Comparison of ENCODE assay signal across 8 cellular contexts in the genomic region with DNA sequence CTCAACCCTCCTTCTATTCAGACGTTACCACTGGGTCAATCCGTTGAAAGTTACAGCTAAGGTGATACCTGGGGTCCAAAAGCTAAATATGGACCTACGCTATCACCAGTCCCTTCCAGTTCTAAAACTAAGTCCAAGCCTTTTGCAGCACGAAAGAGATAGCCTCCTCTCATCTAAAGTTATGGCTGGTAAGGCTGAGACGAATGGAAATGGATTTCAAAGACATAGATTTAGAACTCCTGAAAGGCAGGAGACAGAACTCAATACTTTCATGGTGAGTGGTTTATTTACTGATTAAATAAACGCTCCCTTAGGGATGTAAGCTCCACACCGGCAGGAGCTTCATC. TPM values are rescaled to one million over a fixed set of nuclear protein-coding genes. Genes with fewer than 3 reads are reported as not detected.
A peak's percentile ranks its signal among the peaks of the same experiment; 100 is the strongest.
DNase-seq lines count a peak whose midpoint lies in the region; ATAC-seq and TF ChIP-seq lines count a peak whose summit lies in the region.

No MANE protein-coding gene starts in this region.

- peaks cover 8% of the 10 kb centered on the region for H3K36me3 Mint-ChIP-seq in stimulated activated naive CD8-positive, alpha-beta T cell treated with anti-CD3 and anti-CD28 coated beads, Interleukin-15, Interleukin-2, amounts not matched to agents 100 ng/mL and 50 ng/mL, for 24 hours (ENCODE audit: low read depth)

- H3K27ac Mint-ChIP-seq in stimulated activated naive CD8-positive, alpha-beta T cell treated with anti-CD3 and anti-CD28 coated beads, Interleukin-15, Interleukin-2, amounts not matched to agents 100 ng/mL and 50 ng/mL, for 24 hours: peak overlapping the region; percentile 93

- H3K4me3 ChIP-seq in breast epithelium (peak overlapping the region; percentile 78 to 96 (median 96)), mucosa of descending colon (peak overlapping the region; percentile 99)

- intact Hi-C loops in breast epithelium (cut with DNase I; ENCODE audit: low total_unique reads) (no loop called here), mucosa of descending colon (cut with DNase I, micrococcal nuclease) (no loop called here)

- DNase-seq in stimulated activated naive CD8-positive, alpha-beta T cell treated with anti-CD3 and anti-CD28 coated beads, Interleukin-15, Interleukin-2, amounts not matched to agents 100 U/mL and 50 U/mL, for 24 hours: no peak
- DNase-seq in breast epithelium (ENCODE audit: low spot score in 2 of 2): no peak
- no peak for DNase-seq in mucosa of descending colon
- DNase-seq in effector CD4-positive, alpha-beta T cell: no peak
- no peak for DNase-seq in dermis blood vessel endothelial cell

- H3K4me1 Mint-ChIP-seq in stimulated activated naive CD8-positive, alpha-beta T cell treated with anti-CD3 and anti-CD28 coated beads, Interleukin-15, Interleukin-2, amounts not matched to agents 100 ng/mL and 50 ng/mL, for 24 hours (ENCODE audit: low read depth): peaks cover 64% of the 10 kb centered on the region

- H3K9me3 ChIP-seq in breast epithelium: no peaks in the 10 kb centered on the region
- no peaks in the 10 kb centered on the region for H3K9me3 ChIP-seq in mucosa of descending colon

- H3K27ac ChIP-seq in breast epithelium: peak overlapping the region; percentile 94 to 97

- peak overlapping the region; percentile 96 for H3K4me3 Mint-ChIP-seq in stimulated activated naive CD8-positive, alpha-beta T cell treated with anti-CD3 and anti-CD28 coated beads, Interleukin-15, Interleukin-2, amounts not matched to agents 100 ng/mL and 50 ng/mL, for 24 hours

- no peak for TF ChIP-seq POLR2A in breast epithelium (IDR thresholded peaks at IDR 0.05)

- peaks cover 0 to 4% of the 10 kb centered on the region in 2 donors for H3K4me1 ChIP-seq in breast epithelium
- H3K4me1 ChIP-seq in mucosa of descending colon (ENCODE audit: low read depth): peaks cover 23% of the 10 kb centered on the region

- TF ChIP-seq CTCF in breast epithelium (IDR thresholded peaks at IDR 0.05): no peak
- TF ChIP-seq CTCF in mucosa of descending colon (IDR thresholded peaks at IDR 0.05): no peak

- no peaks in the 10 kb centered on the region for H3K9me3 Mint-ChIP-seq in stimulated activated naive CD8-positive, alpha-beta T cell treated with anti-CD3 and anti-CD28 coated beads, Interleukin-15, Interleukin-2, amounts not matched to agents 100 ng/mL and 50 ng/mL, for 24 hours

- ATAC-seq in stimulated activated naive CD8-positive, alpha-beta T cell treated with anti-CD3 and anti-CD28 coated beads, Interleukin-15, Interleukin-2, amounts not matched to agents 100 U/mL and 50 U/mL, for 24 hours: no peak
- ATAC-seq in mucosa of descending colon: no peak
- no peak for ATAC-seq in GM21390 (IDR thresholded peaks at IDR 0.05; ENCODE audit: unreplicated experiment)
- ATAC-seq in HG03139 (IDR thresholded peaks at IDR 0.05; ENCODE audit: unreplicated experiment): no peak

- H3K27me3 Mint-ChIP-seq in stimulated activated naive CD8-positive, alpha-beta T cell treated with anti-CD3 and anti-CD28 coated beads, Interleukin-15, Interleukin-2, amounts not matched to agents 100 ng/mL and 50 ng/mL, for 24 hours: no peaks in the 10 kb centered on the region

- H3K36me3 ChIP-seq in breast epithelium (no peaks in the 10 kb centered on the region), mucosa of descending colon (ENCODE audit: low read depth) (no peaks in the 10 kb centered on the region)

- H3K27me3 ChIP-seq in breast epithelium: no peaks in the 10 kb centered on the region

RNA-seq across cellular contexts. Expression of a gene that starts 0.8 kb away (rescaled TPM):
- total RNA-seq in breast epithelium: 10 to 100 TPM; 42.6 to 74.5 (median 53.1) TPM
- total RNA-seq in mucosa of descending colon: 10 to 100 TPM; 15.8 to 22.4 (median 20.2) TPM
- total RNA-seq in dermis blood vessel endothelial cell: 34.2 and 35.8 TPM in 2 replicates
